Comparison of ENCODE assay signal across 16 cellular contexts in the genomic region with DNA sequence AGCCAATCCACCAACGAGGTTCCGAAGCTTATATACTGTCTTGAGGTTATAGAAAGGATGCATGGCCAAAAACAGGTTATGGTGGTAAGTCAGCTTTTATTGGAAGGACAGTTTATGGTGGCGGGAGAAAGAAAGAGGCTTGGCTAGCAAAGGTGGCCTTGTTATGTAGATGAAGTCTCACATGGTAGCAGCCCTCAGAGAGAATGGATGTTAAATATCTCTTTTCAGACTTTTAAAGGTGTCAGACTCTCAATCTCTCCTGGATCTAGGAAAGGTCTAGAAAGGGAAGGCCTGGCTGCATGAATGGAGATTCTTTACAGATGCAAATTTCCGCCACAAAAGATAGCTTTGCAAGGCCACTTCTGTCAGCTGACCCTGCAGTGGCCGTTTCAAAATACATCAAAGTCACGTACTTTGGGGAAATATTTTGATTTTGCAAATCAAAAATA.
A peak's percentile ranks its signal among the peaks of the same experiment; 100 is the strongest.
DNase-seq lines count a peak whose midpoint lies in the region; ATAC-seq, FAIRE-seq and TF ChIP-seq lines count a peak whose summit lies in the region.
"Had no signal": no experiment of that assay in that cellular context is flagged by ENCODE, and none has a peak within 500 bp of the region (broad histone marks: within the 10 kb centered on the region; RNA-seq: fewer than 3 reads in every experiment).

No MANE protein-coding gene starts in this region.

- H3K9ac ChIP-seq in HUES48 (ENCODE audit: low read depth, low read length) (no peak overlapping the region), H1 (replicated peaks in 1 of 4; ENCODE audit: extremely low read depth in 1 of 4, low read depth in 3 of 4, low read length in 3 of 4) (no peak overlapping the region; a peak in 1 of 7 replicates), iPS-18a (ENCODE audit: low read length) (peak overlapping the region; percentile 26)

- H3K4me3 ChIP-seq in HUES48 (ENCODE audit: low read depth, low read length) = peak overlapping the region; percentile 2; the same call in 1 of the 2 replicates
- H3K4me3 ChIP-seq in H1 (ENCODE audit: extremely low read depth in 1 of 4, insufficient read depth in 2 of 4, low read depth in 3 of 4, low read length in 4 of 4) = peak overlapping the region in 1 of 4 experiments; percentile 7; a peak in 1 of 8 replicates
- peak overlapping the region; percentile 38 for H3K4me3 ChIP-seq in iPS-18a (ENCODE audit: low read length)
- H3K4me3 ChIP-seq in tibial nerve = no peak overlapping the region

- H3K23me2 ChIP-seq in H1 (ENCODE audit: low read depth, low read length) = no peaks in the 10 kb centered on the region

- peak; percentile 94 for FAIRE-seq in H1 (lab: Jason Lieb, UNC)
- FAIRE-seq: A204.1, GM12891 had no signal

- peak in 1 of 2 experiments; percentile 14; a peak in 1 of 3 replicates for TF ChIP-seq EP300 in H1 (IDR thresholded peaks at IDR 0.05; ENCODE audit: borderline replicate concordance in 1 of 2, low read depth in 2 of 2, low read length in 2 of 2)
- TF ChIP-seq EP300 in tibial nerve (IDR thresholded peaks at IDR 0.05) = no peak

- H3K4me3 Mint-ChIP-seq in chondrocyte (ENCODE audit: unreplicated experiment) = no peak overlapping the region
- H3K4me3 Mint-ChIP-seq: B cell; CD4-positive, alpha-beta T cell had no signal

- H3K27me3 ChIP-seq in HUES48 (ENCODE audit: control insufficient read depth, insufficient read depth, low read length) (no peaks in the 10 kb centered on the region), H1 (replicated peaks in 1 of 4; ENCODE audit: control insufficient read depth in 3 of 4, extremely low read depth in 1 of 4, insufficient read depth in 3 of 4, low read length in 3 of 4) (no peaks in the 10 kb centered on the region), iPS-18a (ENCODE audit: control insufficient read depth, insufficient read depth, low read length) (no peaks in the 10 kb centered on the region), tibial nerve (no peaks in the 10 kb centered on the region)

- no peak overlapping the region for H3K27ac Mint-ChIP-seq in chondrocyte (ENCODE audit: unreplicated experiment)
- H3K27ac Mint-ChIP-seq: B cell; CD4-positive, alpha-beta T cell had no signal

- H2BK120ac ChIP-seq in H1 (replicated peaks; ENCODE audit: low read depth, low read length) = peak overlapping the region; percentile 89

- 14% methylated on average over 6 of the region's 6 CpGs; no CpG with 5 or more reads in 1 of the 2 experiments for WGBS in H1 (ENCODE audit: extremely low coverage in 1 of 2, insufficient coverage in 1 of 2, insufficient read length in 1 of 2, insufficient replicate concordance in 2 of 2, low coverage in 1 of 2, low lambda C conversion rate in 2 of 2, missing lambda C conversion rate in 1 of 2), 2 experiments
- 65 to 69% methylated on average over 6 of the region's 6 CpGs for WGBS in tibial nerve, 2 donors

- H4K5ac ChIP-seq in H1 (ENCODE audit: insufficient read length, low read depth, low read length) = peak overlapping the region; percentile 87

- H3K4me1 ChIP-seq in HUES48 (ENCODE audit: control insufficient read depth, insufficient read depth, low read length) (peaks cover 43% of the 10 kb centered on the region), H1 (replicated peaks in 1 of 4; ENCODE audit: control insufficient read depth in 3 of 4, insufficient read depth in 4 of 4, low read length in 3 of 4) (peaks cover 4 to 37% (median 32%) of the 10 kb centered on the region in 4 experiments), iPS-18a (ENCODE audit: control insufficient read depth, low read depth, low read length) (peaks cover 47% of the 10 kb centered on the region), tibial nerve (no peaks in the 10 kb centered on the region)

- no peaks in the 10 kb centered on the region for H3K9me3 Mint-ChIP-seq in chondrocyte (ENCODE audit: low read depth)

- ATAC-seq in GM21515 (IDR thresholded peaks at IDR 0.05; ENCODE audit: unreplicated experiment) = no peak

- H2AK5ac ChIP-seq in H1 (ENCODE audit: low read depth, low read length) = no peak overlapping the region

- H4K91ac ChIP-seq in H1 (replicated peaks; ENCODE audit: insufficient read length, low read length) = peak overlapping the region; percentile 84

- CTCF ChIA-PET in H1 (lab: Charles Lee; ENCODE audit: partially characterized antibody) = interaction anchor here (1.0 kb wide), 1 partner anchor 269 kb away, joined by 4 read pairs; no protein-coding TSS in a partner anchor

- no peak overlapping the region for H3K23ac ChIP-seq in H1 (ENCODE audit: insufficient read length)

- peak overlapping the region; percentile 48 to 49 for H3K4me2 ChIP-seq in H1 (ENCODE audit: insufficient read depth in 1 of 2, low read depth in 2 of 2, low read length in 2 of 2)

- H3K14ac ChIP-seq in H1 (ENCODE audit: insufficient read length) = no peak overlapping the region

- H3K18ac ChIP-seq in H1 (ENCODE audit: extremely low read depth, low read length) = peak overlapping the region; percentile 91

- no peaks in the 10 kb centered on the region for H4K20me1 ChIP-seq in H1 (replicated peaks in 1 of 2; ENCODE audit: control insufficient read depth in 1 of 2, insufficient read depth in 2 of 2, low read length in 2 of 2)

- H3K9me3 ChIP-seq in HUES48 (ENCODE audit: control insufficient read depth, insufficient read depth, low read length) (no peaks in the 10 kb centered on the region), H1 (ENCODE audit: insufficient read depth in 2 of 2, low read depth in 1 of 2, low read length in 1 of 2) (no peaks in the 10 kb centered on the region), iPS-18a (ENCODE audit: control insufficient read depth, low read depth, low read length) (no peaks in the 10 kb centered on the region), tibial nerve (no peaks in the 10 kb centered on the region)

- peak overlapping the region; percentile 91; the same call in 1 of the 2 replicates for H2BK20ac ChIP-seq in H1 (ENCODE audit: low read length)

- DNase-seq in H1 (ENCODE audit: low read depth in 1 of 2, low spot score in 2 of 2) = no peak
- no peak for DNase-seq in GDM1 (lab: John Stamatoyannopoulos, UW)
- DNase-seq in tibial nerve (ENCODE audit: low spot score in 2 of 2) = no peak
- DNase-seq in chondrocyte (ENCODE audit: low spot score) = no peak
- DNase-seq: C1 segment of cervical spinal cord; Calu3; CD4-positive, alpha-beta T cell; DMS 273 treated with DMSO at 0.1 percent for 48 hours; GOT3; HCEC 1CT had no signal

- no peaks in the 10 kb centered on the region for H3K27me3 Mint-ChIP-seq in chondrocyte (ENCODE audit: low read depth)
- H3K27me3 Mint-ChIP-seq: B cell; CD4-positive, alpha-beta T cell had no signal

- no peak for TF ChIP-seq RAD21 in H1 (IDR thresholded peaks at IDR 0.05 in 1 of 2, conservative IDR thresholded peaks at IDR 0.05 in 1 of 2; ENCODE audit: low read depth in 2 of 2, low read length in 2 of 2)

- H2AFZ ChIP-seq in H1 (ENCODE audit: low read length) = no peak overlapping the region

- TF ChIP-seq CTCF in H1 (IDR thresholded peaks at IDR 0.05; ENCODE audit: control extremely low read depth in 1 of 3, insufficient read depth in 1 of 3, low read depth in 1 of 3, low read length in 3 of 3) (no peak), tibial nerve (IDR thresholded peaks at IDR 0.05) (no peak), chondrocyte (IDR thresholded peaks at IDR 0.05) (no peak)

- peak overlapping the region; percentile 88 for H3K4ac ChIP-seq in H1 (replicated peaks; ENCODE audit: insufficient read length, low read depth, low read length)

- H3K27ac ChIP-seq in HUES48 (ENCODE audit: low read depth, low read length) (peak overlapping the region; percentile 96), H1 (ENCODE audit: low read depth, low read length) (peak overlapping the region; percentile 57; the same call in 1 of the 2 replicates), iPS-18a (ENCODE audit: low read length) (peak overlapping the region; percentile 85), tibial nerve (no peak overlapping the region)

- peak overlapping the region; percentile 44 for H3K56ac ChIP-seq in H1 (replicated peaks; ENCODE audit: insufficient read length, low read depth, low read length)

- no peak overlapping the region for H4K8ac ChIP-seq in H1 (ENCODE audit: extremely low read depth, insufficient read depth, low read length)

- H2BK12ac ChIP-seq in H1 (ENCODE audit: low read depth, low read length) = no peak overlapping the region

- POLR2A ChIA-PET in H1 (lab: Charles Lee; ENCODE audit: partially characterized antibody) = interaction anchor here (0.7 to 2.9 kb wide), 7 partner anchors 10 to 69 kb away, joined by 3 to 41 read pairs (median 4); no protein-coding TSS in a partner anchor

- peaks cover 3% of the 10 kb centered on the region for H3K4me1 Mint-ChIP-seq in chondrocyte (ENCODE audit: low read depth)
- H3K4me1 Mint-ChIP-seq: B cell had no signal

- TF ChIP-seq POLR2A in H1 (IDR thresholded peaks at IDR 0.05; ENCODE audit: control extremely low read depth in 1 of 2, low read depth in 2 of 2, low read length in 2 of 2) = no peak
- TF ChIP-seq POLR2A in tibial nerve (IDR thresholded peaks at IDR 0.05) = no peak

- peaks cover 1% of the 10 kb centered on the region for H3K36me3 Mint-ChIP-seq in chondrocyte (ENCODE audit: low read depth)

- H2BK5ac ChIP-seq in H1 (ENCODE audit: low read depth, low read length) = peak overlapping the region; percentile 99; the same call in 1 of the 2 replicates

- no peak overlapping the region for H2BK15ac ChIP-seq in H1 (ENCODE audit: low read length)

- no peaks in the 10 kb centered on the region for H3K36me3 ChIP-seq in HUES48 (ENCODE audit: control insufficient read depth, insufficient read depth, low read length)
- no peaks in the 10 kb centered on the region; a peak in 1 of 8 replicates for H3K36me3 ChIP-seq in H1 (ENCODE audit: control insufficient read depth in 2 of 4, insufficient read depth in 4 of 4, low read length in 3 of 4)
- H3K36me3 ChIP-seq in iPS-18a (ENCODE audit: control insufficient read depth, low read depth, low read length) = no peaks in the 10 kb centered on the region
- H3K36me3 ChIP-seq in tibial nerve = peaks cover 0 to 3% (median 0%) of the 10 kb centered on the region in 3 donors

- H3K79me2 ChIP-seq in H1 (ENCODE audit: control insufficient read depth in 1 of 2, insufficient read depth in 2 of 2, low read length in 2 of 2) = peaks cover 0 to 11% of the 10 kb centered on the region in 2 experiments; a peak in 1 of 4 replicates

- peaks cover 4% of the 10 kb centered on the region; the same call in 1 of the 2 replicates for H3K79me1 ChIP-seq in H1 (ENCODE audit: low read depth, low read length)

TF ChIP-seq in H1, 55 proteins besides CTCF, POLR2A, EP300 and RAD21 (continues in another document):
- 0 out of 4 replicates have a peak, but pooled peaks have one; percentile 8 to 73 for TF ChIP-seq HDAC2 (IDR thresholded peaks at IDR 0.05; ENCODE audit: borderline replicate concordance in 1 of 2, low read depth in 2 of 2, low read length in 2 of 2)

Comparison
In these comparisons a context has a peak if more than half of its experiments do, and no peak if none do; other contexts are left out.
1. H3K27ac ChIP-seq: peak in HUES48 (single experiment), H1 (single experiment) and iPS-18a (single experiment); none in tibial nerve (0 of 4).
2. H3K4me3 ChIP-seq: peak in HUES48 (single experiment) and iPS-18a (single experiment); none in tibial nerve (0 of 4).